In the genomic region with DNA sequence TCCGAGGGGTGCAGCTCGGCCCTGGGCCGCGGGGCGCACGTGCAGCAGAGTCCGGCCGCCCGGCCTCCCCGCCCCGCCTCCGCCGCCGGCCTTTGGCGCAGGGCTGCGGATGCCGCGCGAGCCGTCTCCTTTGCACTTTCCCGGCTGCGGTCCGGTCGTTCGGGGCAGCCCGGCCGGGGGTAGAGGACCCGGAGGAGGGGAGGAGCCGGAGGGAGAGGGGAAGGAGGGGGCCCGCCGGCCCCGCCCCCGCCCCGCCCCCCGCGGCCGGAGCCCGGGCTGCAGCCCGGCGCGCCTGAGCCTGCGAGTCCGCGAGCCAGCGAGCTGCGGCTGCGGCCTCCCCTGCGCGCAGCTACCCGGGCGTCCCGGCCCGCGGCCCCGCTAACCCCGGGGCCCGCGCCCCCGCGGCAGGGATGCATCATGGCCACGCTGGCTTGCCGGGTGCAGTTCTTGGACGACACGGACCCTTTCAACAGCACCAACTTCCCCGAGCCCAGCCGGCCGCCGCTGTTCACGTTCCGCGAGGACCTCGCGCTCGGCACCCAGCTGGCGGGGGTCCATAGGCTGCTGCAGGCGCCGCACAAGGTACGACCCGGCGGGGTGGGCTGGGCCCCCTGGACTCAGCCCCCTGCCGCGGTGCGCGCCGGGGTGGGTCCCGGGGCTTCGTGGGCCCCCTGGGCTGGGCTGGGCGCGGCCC, we compare ENCODE assay signal across 8 cellular contexts. TPM values are rescaled to one million over a fixed set of nuclear protein-coding genes. Genes with fewer than 3 reads are reported as not detected.
DNase-seq lines count a peak whose midpoint lies in the region; ATAC-seq, FAIRE-seq and TF ChIP-seq lines count a peak whose summit lies in the region.

FHOD3 (plus strand) TSS at position 295 of the 694 bp plus-strand sequence; CDS start at position 418, 123 bp downstream.

- no peak for TF ChIP-seq EP300 in HepG2 (IDR thresholded peaks at IDR 0.05; ENCODE audit: low read depth in 2 of 2, low read length in 2 of 2)
- TF ChIP-seq EP300 in HepG2 (CRISPR knock-in tag; IDR thresholded peaks at IDR 0.05; ENCODE audit: borderline replicate concordance): no peak
- no peak for TF ChIP-seq EP300 in stomach (IDR thresholded peaks at IDR 0.05)

- H3K27me3 Mint-ChIP-seq in T-helper 2 cell treated with Interferon-gamma antibody and Interleukin-4, amounts not matched to agents 5 μg/mL and 100 μg/mL, for 36 hours (ENCODE audit: low read depth): peaks cover 26% of the 10 kb centered on the region

- H3K4me1 ChIP-seq in NT2/D1 (ENCODE audit: insufficient read depth, insufficient read length): no peaks in the 10 kb centered on the region
- H3K4me1 ChIP-seq in duodenal mucosa (ENCODE audit: control insufficient read depth in 1 of 2, insufficient read depth in 2 of 2, low read length in 2 of 2): peaks cover 0 to 4% of the 10 kb centered on the region in 2 donors
- peaks cover 9% of the 10 kb centered on the region; the same call in 1 of the 2 replicates for H3K4me1 ChIP-seq in HepG2 (ENCODE audit: insufficient read depth, low read length)
- peaks cover 21 to 31% (median 28%) of the 10 kb centered on the region in 4 donors for H3K4me1 ChIP-seq in stomach

- BruUV-seq in HepG2 (replicated peaks; lab: Mats Ljungman, UMichigan): no TSS peak

- no peaks in the 10 kb centered on the region for H4K20me1 ChIP-seq in HepG2 (ENCODE audit: insufficient read depth, low read length)

- ATAC-seq in GM18502 (IDR thresholded peaks at IDR 0.05; ENCODE audit: poor library complexity, unreplicated experiment): peak; percentile 65
- ATAC-seq in HG02973 (IDR thresholded peaks at IDR 0.05; ENCODE audit: unreplicated experiment): peak; percentile 53
- ATAC-seq in HepG2: peak; percentile 75

- no peaks in the 10 kb centered on the region for H3K36me3 ChIP-seq in NT2/D1 (ENCODE audit: insufficient read depth, insufficient read length, low read length)
- H3K36me3 ChIP-seq in duodenal mucosa (ENCODE audit: control insufficient read depth in 1 of 2, insufficient read depth in 2 of 2, low read length in 2 of 2): no peaks in the 10 kb centered on the region
- no peaks in the 10 kb centered on the region for H3K36me3 ChIP-seq in HepG2 (replicated peaks in 1 of 2; ENCODE audit: control insufficient read depth in 1 of 2, insufficient read depth in 2 of 2, low read length in 2 of 2)
- H3K36me3 ChIP-seq in stomach: no peaks in the 10 kb centered on the region

- no peaks in the 10 kb centered on the region for H3K79me2 ChIP-seq in HepG2 (ENCODE audit: insufficient read depth, low read length)

- in situ Hi-C loops in HepG2 (cut with HindIII; ENCODE audit: extremely low pct_ligation_motif_present, low pct_unique_long_range_greater_than_20kb): loop anchor here (10.0 kb wide), 1 partner anchor 277 kb away; no protein-coding TSS in a partner anchor

- POLR2A ChIA-PET in HepG2 (lab: Yijun Ruan, JAX): no interaction called here

- no peak within 1 kb of the TSS for H3K4me3 Mint-ChIP-seq in T-helper 2 cell treated with Interferon-gamma antibody and Interleukin-4, amounts not matched to agents 5 μg/mL and 100 μg/mL, for 36 hours

- no peak within 1 kb of the TSS for H3K27ac Mint-ChIP-seq in T-helper 2 cell treated with Interferon-gamma antibody and Interleukin-4, amounts not matched to agents 5 μg/mL and 100 μg/mL, for 36 hours

- TF ChIP-seq POLR2A in HepG2 (IDR thresholded peaks at IDR 0.05; ENCODE audit: insufficient read depth in 1 of 2, low read depth in 2 of 2, low read length in 2 of 2) (no peak), stomach (IDR thresholded peaks at IDR 0.05) (no peak)

- no peak within 1 kb of the TSS for H2AFZ ChIP-seq in HepG2 (ENCODE audit: low read length)

- H3K27ac ChIP-seq in duodenal mucosa (ENCODE audit: low read depth, low read length): no peak within 1 kb of the TSS
- H3K27ac ChIP-seq in HepG2 (ENCODE audit: extremely low read length, insufficient read depth, low read length): no peak within 1 kb of the TSS
- H3K27ac ChIP-seq in stomach: peak within 1 kb of the TSS in 3 of 5 donors; percentile 1 to 69 (median 53)

- no peaks in the 10 kb centered on the region for H3K9me3 Mint-ChIP-seq in T-helper 2 cell treated with Interferon-gamma antibody and Interleukin-4, amounts not matched to agents 5 μg/mL and 100 μg/mL, for 36 hours

- no peak for TF ChIP-seq RAD21 in HepG2 (CRISPR knock-in tag; IDR thresholded peaks at IDR 0.05)

- CTCF ChIA-PET in HepG2 (lab: Yijun Ruan, JAX; ENCODE audit: low intra/inter-chr PET ratio, low total read pairs): interaction anchor here (1.4 kb wide), 2 partner anchors 274 to 459 kb away, joined by 3 to 4 read pairs; no protein-coding TSS in a partner anchor

- H3K9ac ChIP-seq in NT2/D1 (ENCODE audit: insufficient read length, low read depth) (peak within 1 kb of the TSS; percentile 77), duodenal mucosa (ENCODE audit: low read depth in 1 of 2, low read length in 2 of 2) (no peak within 1 kb of the TSS), HepG2 (ENCODE audit: insufficient read depth, low read depth, low read length) (no peak within 1 kb of the TSS)

- H3K36me3 Mint-ChIP-seq in T-helper 2 cell treated with Interferon-gamma antibody and Interleukin-4, amounts not matched to agents 5 μg/mL and 100 μg/mL, for 36 hours (ENCODE audit: low read depth): no peaks in the 10 kb centered on the region

- H3K27me3 ChIP-seq in NT2/D1 (ENCODE audit: insufficient read depth, insufficient read length) (peaks cover 24% of the 10 kb centered on the region), duodenal mucosa (ENCODE audit: control insufficient read depth in 1 of 2, insufficient read depth in 2 of 2, low read length in 2 of 2) (peaks cover 45 to 52% of the 10 kb centered on the region in 2 donors), HepG2 (ENCODE audit: control insufficient read depth in 1 of 2, insufficient read depth in 2 of 2, low read length in 2 of 2) (peaks cover 0 to 54% of the 10 kb centered on the region in 2 experiments; a peak in 4 of 5 replicates), stomach (peaks cover 0 to 64% (median 50%) of the 10 kb centered on the region in 3 donors)

- no CpG with 5 or more reads among the region's 89 CpGs for WGBS in HepG2 (ENCODE audit: low lambda C conversion rate)
- 1 to 3% (median 1%) methylated on average over 15 to 89 of the region's 89 CpGs for WGBS in stomach, 5 donors

- FAIRE-seq in HepG2 (lab: Jason Lieb, UNC): no peak

- H3K4me3 ChIP-seq in AG09309 (ENCODE audit: control insufficient read depth, low read depth, low read length): peak within 1 kb of the TSS; percentile 65
- H3K4me3 ChIP-seq in NT2/D1 (ENCODE audit: insufficient read length, low read depth): peak within 1 kb of the TSS; percentile 68
- H3K4me3 ChIP-seq in duodenal mucosa (ENCODE audit: low read depth in 1 of 2, low read length in 2 of 2): peak within 1 kb of the TSS; percentile 36 to 53
- peak within 1 kb of the TSS; percentile 47 to 69 (median 54); a peak in 5 of 6 replicates for H3K4me3 ChIP-seq in HepG2 (replicated peaks in 1 of 3; ENCODE audit: insufficient read depth in 1 of 3, low read depth in 2 of 3, low read length in 3 of 3)
- peak within 1 kb of the TSS; percentile 63 to 84 (median 67) for H3K4me3 ChIP-seq in stomach

- DNase-seq in AG09309 (ENCODE audit: low read depth): no peak
- no peak for DNase-seq in NT2/D1 (ENCODE audit: low read depth, low spot score)
- DNase-seq in HepG2 (ENCODE audit: low spot score): no peak
- peak; percentile 54 for DNase-seq in stomach
- no peak for DNase-seq in T-helper 2 cell treated with Interferon-gamma antibody and Interleukin-4, amounts not matched to agents 5 μg/mL and 100 μg/mL, for 36 hours (ENCODE audit: low spot score)

- no peak for TF ChIP-seq CTCF in AG09309 (IDR thresholded peaks at IDR 0.05; ENCODE audit: control insufficient read depth, insufficient read depth, low read depth, low read length, missing control alignments)
- TF ChIP-seq CTCF in HepG2 (CRISPR knock-in tag; IDR thresholded peaks at IDR 0.05): no peak
- TF ChIP-seq CTCF in stomach (IDR thresholded peaks at IDR 0.05): peak in 1 of 7 experiments; percentile 13

- intact Hi-C loops in HepG2 (cut with micrococcal nuclease; ENCODE audit: unreplicated experiment): loop anchor here (2.0 to 5.0 kb wide), 2 partner anchors 115 to 275 kb away; no protein-coding TSS in a partner anchor
- intact Hi-C loops in stomach (cut with DNase I; ENCODE audit: low total_unique reads): no loop called here

- no peaks in the 10 kb centered on the region for H3K4me1 Mint-ChIP-seq in T-helper 2 cell treated with Interferon-gamma antibody and Interleukin-4, amounts not matched to agents 5 μg/mL and 100 μg/mL, for 36 hours (ENCODE audit: low read depth)

- H3K4me2 ChIP-seq in HepG2 (ENCODE audit: low read depth, low read length): peak within 1 kb of the TSS; percentile 88

- H3K9me3 ChIP-seq in NT2/D1 (ENCODE audit: insufficient read depth, low read length) (no peaks in the 10 kb centered on the region), duodenal mucosa (ENCODE audit: control insufficient read depth in 1 of 2, low read length in 2 of 2) (no peaks in the 10 kb centered on the region), HepG2 (ENCODE audit: low read length) (no peaks in the 10 kb centered on the region), stomach (no peaks in the 10 kb centered on the region)

RNA-seq across cellular contexts. Expression of gene FHOD3, which starts in this region (rescaled TPM):
- total RNA-seq in HepG2 (2016; rRNA removed; fragmentation: Illumina TruSeq; extraction: Trizol) (0.07 TPM in 1 of 2 replicates, not detected in the other), stomach (1 to 10 TPM in 4 of 5 donors, under 1 TPM in 1; under 0.01 to 9.1 (median 7.5) TPM)
- not detected in 2 replicates for total RNA-seq in HepG2 (2016; cell fraction: cytosol; rRNA removed; fragmentation: Illumina TruSeq; extraction: Trizol; ENCODE audit: low read depth)
- total RNA-seq in HepG2 (2016; cell fraction: insoluble cytoplasmic fraction; rRNA removed; fragmentation: Illumina TruSeq; extraction: Trizol): not detected in 2 replicates
- total RNA-seq in HepG2 (2016; cell fraction: membrane; rRNA removed; fragmentation: Illumina TruSeq; extraction: Trizol): not detected in 2 replicates
- 0.09 TPM in 1 of 2 replicates, not detected in the other for total RNA-seq in HepG2 (2016; cell fraction: nucleus; rRNA removed; fragmentation: Illumina TruSeq; extraction: Trizol)
- polyA plus RNA-seq in HepG2 (2011; rRNA removed) (not detected in 2 replicates), stomach (1 to 10 TPM; 1.7 to 4.4 (median 2.1) TPM)
- polyA plus RNA-seq in HepG2 (2011; cell fraction: cytosol; rRNA removed): not detected in 2 replicates
- polyA plus RNA-seq in HepG2 (2011; cell fraction: nucleus; rRNA removed): not detected in 2 replicates
- polyA plus RNA-seq in HepG2 (2012): not detected in 2 replicates
- not detected in 2 replicates for polyA plus RNA-seq in HepG2 (2016; cell fraction: cytosol; fragmentation: Illumina TruSeq; extraction: Trizol; ENCODE audit: low read depth)
- not detected in 2 replicates for polyA plus RNA-seq in HepG2 (2016; cell fraction: insoluble cytoplasmic fraction; fragmentation: Illumina TruSeq; extraction: Trizol; ENCODE audit: low read depth)
- polyA plus RNA-seq in HepG2 (2016; cell fraction: membrane; fragmentation: Illumina TruSeq; extraction: Trizol; ENCODE audit: low read depth): not detected in 2 replicates
- polyA plus RNA-seq in HepG2 (2016; cell fraction: nucleus; fragmentation: Illumina TruSeq; extraction: Trizol; ENCODE audit: insufficient read depth, low read depth): not detected in 2 replicates
- polyA minus RNA-seq in HepG2 (2011; rRNA and poly(A)+ RNA removed; ENCODE audit: low replicate concordance): not detected in 2 replicates
- not detected in 2 replicates for polyA minus RNA-seq in HepG2 (2011; cell fraction: cytosol; rRNA and poly(A)+ RNA removed)
- not detected in 2 replicates for polyA minus RNA-seq in HepG2 (2011; cell fraction: nucleus; rRNA and poly(A)+ RNA removed)

Comparison
In these comparisons a context has a peak if more than half of its experiments do, and no peak if none do; other contexts are left out.
1. Peak in ATAC-seq, H3K4me3 ChIP-seq and H3K4me2 ChIP-seq in HepG2; RNA of the gene not detected or under 1 TPM.
2. H3K27ac ChIP-seq: peak in stomach (3 of 5); none in duodenal mucosa (single experiment) and HepG2 (single experiment).
3. Peak in every context shown above with its lines, with median percentiles within 50 percentile points of each other: H3K4me3 ChIP-seq and ATAC-seq.